ENCODE assay signal across 9 cellular contexts in the genomic region with DNA sequence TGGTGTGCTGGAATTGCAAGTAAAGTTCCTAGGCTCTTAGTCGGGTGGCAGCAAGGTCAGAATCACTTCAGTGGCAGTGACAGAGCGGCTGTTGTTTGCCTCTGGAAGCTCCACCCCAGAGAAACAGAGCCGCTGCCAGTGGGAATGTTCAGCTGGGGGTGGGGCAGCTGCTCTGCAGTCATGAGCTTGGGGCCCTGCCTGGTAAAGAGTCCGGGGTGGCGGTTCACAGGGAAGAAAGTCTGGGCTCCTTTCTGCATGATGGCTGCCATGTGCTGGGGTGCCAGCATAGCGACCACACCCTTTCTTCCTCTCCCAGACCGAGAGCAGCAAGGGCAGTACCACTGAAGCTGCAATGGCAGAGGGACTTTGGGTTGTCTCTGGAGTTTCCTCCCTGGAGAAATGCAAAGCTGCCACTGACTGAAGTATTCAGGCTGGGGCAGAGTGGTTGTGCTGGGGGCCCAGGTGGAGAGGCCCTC.
DNase-seq lines count a peak whose midpoint lies in the region; ATAC-seq lines count a peak whose summit lies in the region.
"Had no signal": no experiment of that assay in that cellular context is flagged by ENCODE, and none has a peak within 500 bp of the region (broad histone marks: within the 10 kb centered on the region; RNA-seq: fewer than 3 reads in every experiment).

No MANE protein-coding gene starts in this region.

- H3K9me3 ChIP-seq in GM23248 (ENCODE audit: low read depth) = no peaks in the 10 kb centered on the region

- 3 to 4% methylated on average over 7 of the region's 7 CpGs for WGBS in GM23248 (ENCODE audit: low coverage in 1 of 2, low lambda C conversion rate in 2 of 2, missing lambda C conversion rate in 2 of 2), 2 experiments

- no peaks in the 10 kb centered on the region for H3F3A ChIP-seq in GM23248 (ENCODE audit: insufficient read depth)

- DNase-seq in GM23248 (peak; percentile 8), SW480 (ENCODE audit: low spot score) (peak; percentile 7), inferior parietal cortex (ENCODE audit: extremely low spot score) (peak; percentile 59), retina (peak; percentile 73), DMS 273 treated with DMSO at 0.1 percent for 48 hours (lab: John Stamatoyannopoulos, UW) (no peak), cerebellar nuclear complex (lab: John Stamatoyannopoulos, UW) (no peak)
- DNase-seq in stimulated activated naive CD4-positive, alpha-beta T cell (lab: John Stamatoyannopoulos, UW) = no peak
- DNase-seq: CD4-positive, alpha-beta memory T cell had no signal

- no peak for ATAC-seq in GM21529 (IDR thresholded peaks at IDR 0.05; ENCODE audit: unreplicated experiment)

- no peak overlapping the region for H3K27ac ChIP-seq in GM23248

- H3K9ac ChIP-seq in GM23248 = no peak overlapping the region

- in situ Hi-C loops in GM23248 (cut with MboI) = no loop called here

- H3K4me2 ChIP-seq in GM23248 (ENCODE audit: unreplicated experiment) = no peak overlapping the region

- H3K36me3 ChIP-seq in GM23248 (ENCODE audit: low read depth) = no peaks in the 10 kb centered on the region

- no peaks in the 10 kb centered on the region for H3K27me3 ChIP-seq in GM23248 (replicated peaks; ENCODE audit: insufficient read depth)

- no peaks in the 10 kb centered on the region for H3K4me1 ChIP-seq in GM23248 (ENCODE audit: insufficient read depth)

- no peaks in the 10 kb centered on the region for H4K20me1 ChIP-seq in GM23248 (ENCODE audit: insufficient read depth)

- no peaks in the 10 kb centered on the region for H3K9me2 ChIP-seq in GM23248 (ENCODE audit: insufficient read depth)

- H3K79me2 ChIP-seq in GM23248 (ENCODE audit: insufficient read depth) = no peaks in the 10 kb centered on the region

- no peak overlapping the region for H2AFZ ChIP-seq in GM23248

- H3K4me3 ChIP-seq in GM23248 = no peak overlapping the region

Comparison
In these comparisons a context has a peak if more than half of its experiments do, and no peak if none do; other contexts are left out.
1. DNase-seq: peak in GM23248 (single experiment), SW480 (single experiment), inferior parietal cortex (single experiment) and retina (single experiment); none in DMS 273 treated with DMSO at 0.1 percent for 48 hours (single experiment), cerebellar nuclear complex (0 of 2) and stimulated activated naive CD4-positive, alpha-beta T cell (0 of 6).